8 cellular contexts compared by ENCODE assay signal in genomic region chr2:15142069-15142689, GRCh38.
DNase-seq lines count a peak whose midpoint lies in the region; ATAC-seq and TF ChIP-seq lines count a peak whose summit lies in the region.

No MANE protein-coding gene starts in this region.

- TF ChIP-seq CTCF in GM13977 (IDR thresholded peaks at IDR 0.05; ENCODE audit: extremely low read depth, insufficient read depth, missing control alignments): no peak
- no peak for TF ChIP-seq CTCF in right lobe of liver (IDR thresholded peaks at IDR 0.05)
- no peak for TF ChIP-seq CTCF in type B pancreatic cell (conservative IDR thresholded peaks at IDR 0.05)
- no peak for TF ChIP-seq CTCF in heart right ventricle (IDR thresholded peaks at IDR 0.05)

- no peak for TF ChIP-seq POLR2A in right lobe of liver (IDR thresholded peaks at IDR 0.05)

- in situ Hi-C loops in GM13977 (cut with MboI; ENCODE audit: low pct_unique_long_range_greater_than_20kb, low sequenced_read_pairs, unreplicated experiment): no loop called here

- no peaks in the 10 kb centered on the region for H3K27me3 ChIP-seq in right lobe of liver
- no peaks in the 10 kb centered on the region for H3K27me3 ChIP-seq in heart right ventricle

- H3K4me3 ChIP-seq in right lobe of liver: no peak overlapping the region
- H3K4me3 ChIP-seq in heart right ventricle: no peak overlapping the region

- H3K9me3 ChIP-seq in right lobe of liver: no peaks in the 10 kb centered on the region
- H3K9me3 ChIP-seq in heart right ventricle: peaks cover 0 to 14% (median 5%) of the 10 kb centered on the region in 11 donors

- peak; percentile 83 for DNase-seq in GM13977 (ENCODE audit: low spot score)
- peak; percentile 43 to 88 for DNase-seq in NCI-H2081 (lab: John Stamatoyannopoulos, UW)
- peak; percentile 38 to 67 for DNase-seq in activated CD8-positive, alpha-beta memory T cell treated with anti-CD3 and anti-CD28 coated beads for 4 hours (ENCODE audit: low read depth in 2 of 2)
- no peak for DNase-seq in right lobe of liver
- DNase-seq in type B pancreatic cell (ENCODE audit: extremely low spot score, unreplicated experiment): no peak
- DNase-seq in mucosa of gallbladder (ENCODE audit: low spot score): no peak
- no peak for DNase-seq in heart right ventricle

- H3K27ac ChIP-seq in right lobe of liver (no peak overlapping the region), heart right ventricle (no peak overlapping the region)

- no peaks in the 10 kb centered on the region for H3K4me1 ChIP-seq in right lobe of liver
- H3K4me1 ChIP-seq in heart right ventricle: no peaks in the 10 kb centered on the region

- H3K36me3 ChIP-seq in right lobe of liver (no peaks in the 10 kb centered on the region), heart right ventricle (no peaks in the 10 kb centered on the region)

- no peaks in the 10 kb centered on the region for H3K9me3 Mint-ChIP-seq in type B pancreatic cell

- peak overlapping the region; percentile 65 for H3K27ac Mint-ChIP-seq in type B pancreatic cell

- intact Hi-C loops in right lobe of liver (cut with DNase I) (no loop called here), heart right ventricle (cut with DNase I) (no loop called here)

- ATAC-seq in HG02588 (IDR thresholded peaks at IDR 0.05; ENCODE audit: unreplicated experiment) (peak; percentile 100), right lobe of liver (peak in 3 of 4 donors; percentile 18 to 35 (median 35)), heart right ventricle (no peak)

- WGBS in right lobe of liver (ENCODE audit: insufficient coverage, low coverage, low lambda C conversion rate, missing lambda C conversion rate): 12% methylated on average over 9 of the region's 14 CpGs
- WGBS in heart right ventricle, 2 donors: 20 to 22% methylated on average over 14 of the region's 14 CpGs

- H3K27me3 Mint-ChIP-seq in type B pancreatic cell: no peaks in the 10 kb centered on the region

- H3K4me1 Mint-ChIP-seq in type B pancreatic cell (ENCODE audit: unreplicated experiment): peaks cover 16% of the 10 kb centered on the region

- H3K4me3 Mint-ChIP-seq in type B pancreatic cell: peak overlapping the region; percentile 59

- no peaks in the 10 kb centered on the region for H3K36me3 Mint-ChIP-seq in type B pancreatic cell

Comparison
In these comparisons a context has a peak if more than half of its experiments do, and no peak if none do; other contexts are left out.
1. DNase-seq: peak in GM13977 (single experiment), NCI-H2081 (2 of 2) and activated CD8-positive, alpha-beta memory T cell treated with anti-CD3 and anti-CD28 coated beads for 4 hours (2 of 2); none in right lobe of liver (0 of 3), type B pancreatic cell (single experiment), mucosa of gallbladder (single experiment) and heart right ventricle (0 of 2).
2. ATAC-seq: peak in HG02588 (single experiment) and right lobe of liver (3 of 4); none in heart right ventricle (0 of 8).